In genomic region chr1:218284917-218285635, GRCh38 we compare ENCODE assay signal across 8 cellular contexts. TPM values are rescaled to one million over a fixed set of nuclear protein-coding genes. Genes with fewer than 3 reads are reported as not detected.
DNase-seq lines count a peak whose midpoint lies in the region; FAIRE-seq and TF ChIP-seq lines count a peak whose summit lies in the region.

A gene with protein sequence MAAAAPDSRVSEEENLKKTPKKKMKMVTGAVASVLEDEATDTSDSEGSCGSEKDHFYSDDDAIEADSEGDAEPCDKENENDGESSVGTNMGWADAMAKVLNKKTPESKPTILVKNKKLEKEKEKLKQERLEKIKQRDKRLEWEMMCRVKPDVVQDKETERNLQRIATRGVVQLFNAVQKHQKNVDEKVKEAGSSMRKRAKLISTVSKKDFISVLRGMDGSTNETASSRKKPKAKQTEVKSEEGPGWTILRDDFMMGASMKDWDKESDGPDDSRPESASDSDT (plus strand): TSS chr1:218285293. CDS start chr1:218285317, 24 bp downstream.

- DNase-seq in HAP-1 (ENCODE audit: low spot score in 2 of 2) = peak; percentile 74 to 93
- peak; percentile 92 for DNase-seq in MG63
- DNase-seq in SIG-M5 (lab: John Stamatoyannopoulos, UW) = peak; percentile 69
- peak; percentile 95 for DNase-seq in activated effector memory CD4-positive, alpha-beta T cell treated with anti-CD3 and anti-CD28 coated beads, Interleukin-2, amount 50 U/mL, for 16 hours
- peak; percentile 92 for DNase-seq in fibroblast of villous mesenchyme (ENCODE audit: low read depth)
- DNase-seq in neural crest cell (ENCODE audit: low read depth, low spot score) = peak; percentile 89
- DNase-seq in stomach = peak; percentile 90

- in situ Hi-C loops in HAP-1 (cut with MboI; ENCODE audit: low sequenced_read_pairs) = no loop called here

- TF ChIP-seq CTCF in fibroblast of villous mesenchyme (IDR thresholded peaks at IDR 0.05; ENCODE audit: insufficient read depth, low read depth, low read length) (no peak), neural crest cell (conservative IDR thresholded peaks at IDR 0.05) (no peak), stomach (IDR thresholded peaks at IDR 0.05) (no peak)

- intact Hi-C loops in stomach (cut with DNase I; ENCODE audit: low total_unique reads) = no loop called here

- H3K4me1 Mint-ChIP-seq in neural crest cell = peaks cover 34% of the 10 kb centered on the region

- peak within 1 kb of the TSS; percentile 98 for H3K4me3 Mint-ChIP-seq in neural crest cell

- peaks cover 6% of the 10 kb centered on the region; the same call in 1 of the 2 replicates for H3K36me3 ChIP-seq in HAP-1 (replicated peaks)
- peaks cover 12% of the 10 kb centered on the region for H3K36me3 ChIP-seq in MG63
- no peaks in the 10 kb centered on the region for H3K36me3 ChIP-seq in stomach

- peak within 1 kb of the TSS; percentile 79 to 82 (median 79) for H3K27ac ChIP-seq in stomach

- H3K36me3 Mint-ChIP-seq in neural crest cell (ENCODE audit: low read depth) = no peaks in the 10 kb centered on the region

- H3K4me3 ChIP-seq in HAP-1 (peak within 1 kb of the TSS; percentile 71), MG63 (peak within 1 kb of the TSS; percentile 93), fibroblast of villous mesenchyme (ENCODE audit: low read depth, low read length) (peak within 1 kb of the TSS; percentile 83), stomach (peak within 1 kb of the TSS; percentile 69 to 98 (median 88))

- H3K9me3 ChIP-seq in HAP-1 (no peaks in the 10 kb centered on the region; the same call in 1 of the 2 replicates), MG63 (peaks cover 6% of the 10 kb centered on the region), stomach (peaks cover 0 to 6% (median 2%) of the 10 kb centered on the region in 4 donors)

- no peaks in the 10 kb centered on the region for H3K27me3 ChIP-seq in HAP-1 (ENCODE audit: low read depth)
- no peaks in the 10 kb centered on the region for H3K27me3 ChIP-seq in MG63
- H3K27me3 ChIP-seq in stomach = peaks cover 0 to 6% (median 0%) of the 10 kb centered on the region in 3 donors

- peaks cover 11% of the 10 kb centered on the region for H3K9me3 Mint-ChIP-seq in neural crest cell

- H3K27ac Mint-ChIP-seq in neural crest cell (ENCODE audit: unreplicated experiment) = peak within 1 kb of the TSS; percentile 93

- no peak for TF ChIP-seq POLR2A in stomach (IDR thresholded peaks at IDR 0.05)

- no peak for TF ChIP-seq EP300 in stomach (IDR thresholded peaks at IDR 0.05)

- 0 to 1% (median 0%) methylated on average over 38 to 45 of the region's 45 CpGs for WGBS in stomach, 5 donors

- no peaks in the 10 kb centered on the region for H3K27me3 Mint-ChIP-seq in neural crest cell (ENCODE audit: low read depth)

- peak; percentile 40 for FAIRE-seq in G401.6 (lab: Jason Lieb, UNC)

- H3K4me1 ChIP-seq in HAP-1 (peaks cover 11% of the 10 kb centered on the region), stomach (peaks cover 8 to 34% (median 23%) of the 10 kb centered on the region in 4 donors)

RNA-seq across cellular contexts. Expression of the gene that starts here (rescaled TPM):
- 5.4 and 12.0 TPM in 2 replicates for total RNA-seq in MG63 (2014; rRNA removed; shearing (Covaris generic); ENCODE audit: low replicate concordance)
- total RNA-seq in fibroblast of villous mesenchyme (7.8 and 10.6 TPM in 2 replicates), neural crest cell (34.9 and 35.2 TPM in 2 replicates), stomach (10 to 100 TPM in 4 of 5 donors, 1 to 10 TPM in 1; 3.1 to 70.1 (median 20.1) TPM)
- 1 to 10 TPM; 2.6 to 3.8 (median 3.0) TPM for polyA plus RNA-seq in stomach

Comparison
In these comparisons a context has a peak if more than half of its experiments do, and no peak if none do; other contexts are left out.
1. Peak in every context shown above with its lines: DNase-seq, H3K4me3 ChIP-seq and H3K27ac ChIP-seq.